ENCODE assay signal across 12 cellular contexts in genomic region chr12:115374480-115375187, GRCh38.
DNase-seq lines count a peak whose midpoint lies in the region; ATAC-seq and TF ChIP-seq lines count a peak whose summit lies in the region.
"Had no signal": no experiment of that assay in that cellular context is flagged by ENCODE, and none has a peak within 500 bp of the region (broad histone marks: within the 10 kb centered on the region; RNA-seq: fewer than 3 reads in every experiment).

No MANE protein-coding gene starts in this region.

- H3K4me1 ChIP-seq in H9 (ENCODE audit: insufficient read depth, low read length) (no peaks in the 10 kb centered on the region), GM23338 (ENCODE audit: insufficient read depth) (no peaks in the 10 kb centered on the region)
- H3K4me1 ChIP-seq: psoas muscle had no signal

- H3K4me2 ChIP-seq in H9 (ENCODE audit: insufficient read depth, insufficient read length, low read length) (no peak overlapping the region), GM23338 (no peak overlapping the region)

- no peak overlapping the region for H3K4me3 Mint-ChIP-seq in T-helper 1 cell treated with Interleukin-12 subunit alpha and Interleukin-12 subunit beta and Interleukin-4 antibody, amounts not matched to agents 30 μg/mL and 1 μg/mL, for 36 hours
- no peak overlapping the region for H3K4me3 Mint-ChIP-seq in stimulated activated naive CD8-positive, alpha-beta T cell treated with anti-CD3 and anti-CD28 coated beads, Interleukin-15, Interleukin-2, amounts not matched to agents 100 ng/mL and 50 ng/mL, for 24 hours
- H3K4me3 Mint-ChIP-seq in H9 (no peak overlapping the region), GM23338 (no peak overlapping the region)

- no peak overlapping the region for H2BK15ac ChIP-seq in H9 (ENCODE audit: low read depth, low read length)

- H3K9ac ChIP-seq in H9 (ENCODE audit: extremely low read depth, insufficient read length, low read length) = no peak overlapping the region

- no peak overlapping the region for H3K18ac ChIP-seq in H9 (ENCODE audit: insufficient read length, low read depth, low read length)

- no peak overlapping the region for H3T11ph ChIP-seq in H9 (ENCODE audit: low read length)

- no peak overlapping the region for H4K91ac ChIP-seq in H9 (ENCODE audit: insufficient read length, low read depth, low read length)

- no peak overlapping the region for H4K5ac ChIP-seq in H9 (ENCODE audit: insufficient read length, low read depth, low read length)

- H3K9me2 ChIP-seq in GM23338 (ENCODE audit: insufficient read depth) = peaks cover 4% of the 10 kb centered on the region; the same call in 1 of the 2 replicates

- H3K4ac ChIP-seq in H9 (ENCODE audit: low read depth, low read length) = no peak overlapping the region

- no peaks in the 10 kb centered on the region for H3K36me3 Mint-ChIP-seq in T-helper 1 cell treated with Interleukin-12 subunit alpha and Interleukin-12 subunit beta and Interleukin-4 antibody, amounts not matched to agents 30 μg/mL and 1 μg/mL, for 36 hours (ENCODE audit: low read depth)
- no peaks in the 10 kb centered on the region for H3K36me3 Mint-ChIP-seq in stimulated activated naive CD8-positive, alpha-beta T cell treated with anti-CD3 and anti-CD28 coated beads, Interleukin-15, Interleukin-2, amounts not matched to agents 100 ng/mL and 50 ng/mL, for 24 hours (ENCODE audit: low read depth)
- H3K36me3 Mint-ChIP-seq in H9 (ENCODE audit: insufficient read depth in 1 of 3, low read depth in 3 of 3) = no peaks in the 10 kb centered on the region
- no peaks in the 10 kb centered on the region for H3K36me3 Mint-ChIP-seq in GM23338 (ENCODE audit: low read depth)

- H3K56ac ChIP-seq in H9 (ENCODE audit: insufficient read length, low read depth, low read length) = no peak overlapping the region

- H2BK20ac ChIP-seq in H9 (ENCODE audit: low read depth, low read length, poor library complexity, severe bottlenecking) = no peak overlapping the region

- H3K9me3 Mint-ChIP-seq in T-helper 1 cell treated with Interleukin-12 subunit alpha and Interleukin-12 subunit beta and Interleukin-4 antibody, amounts not matched to agents 30 μg/mL and 1 μg/mL, for 36 hours = peaks cover 40% of the 10 kb centered on the region
- H3K9me3 Mint-ChIP-seq in stimulated activated naive CD8-positive, alpha-beta T cell treated with anti-CD3 and anti-CD28 coated beads, Interleukin-15, Interleukin-2, amounts not matched to agents 100 ng/mL and 50 ng/mL, for 24 hours = peaks cover 16% of the 10 kb centered on the region
- H3K9me3 Mint-ChIP-seq in H9 (peaks cover 0 to 3% of the 10 kb centered on the region in 2 experiments; a peak in 2 of 5 replicates), GM23338 (peaks cover 2% of the 10 kb centered on the region; the same call in 1 of the 3 replicates)

- no peak overlapping the region for H3K4me3 ChIP-seq in GM23338
- H3K4me3 ChIP-seq: psoas muscle had no signal

- no peak overlapping the region; the same call in 1 of the 2 replicates for H3K14ac ChIP-seq in H9 (ENCODE audit: insufficient read depth, low read length)

- no peak overlapping the region for H2AK5ac ChIP-seq in H9 (ENCODE audit: insufficient read length, low read length)

- DNase-seq in T-helper 1 cell (no peak), astrocyte of the hippocampus (ENCODE audit: low read depth, low spot score) (peak; percentile 34), H9 (no peak), GM23338 (ENCODE audit: low spot score) (no peak), middle frontal gyrus (ENCODE audit: extremely low spot score, low spot score) (no peak)
- DNase-seq: Kasumi-1, kidney, NCI-H748 treated with DMSO at 0.1 percent for 48 hours, psoas muscle had no signal

- H3F3A ChIP-seq in GM23338 (replicated peaks; ENCODE audit: low read depth) = no peaks in the 10 kb centered on the region

- H3K27ac ChIP-seq in H9 (ENCODE audit: insufficient read length, low read depth, low read length) = no peak overlapping the region
- no peak overlapping the region for H3K27ac ChIP-seq in GM23338 (ENCODE audit: low read depth)
- H3K27ac ChIP-seq: psoas muscle had no signal

- no peak overlapping the region for H2BK5ac ChIP-seq in H9 (ENCODE audit: insufficient read length, low read length)

- no peak for TF ChIP-seq CTCF in H9 (conservative IDR thresholded peaks at IDR 0.05)
- TF ChIP-seq CTCF in GM23338 (conservative IDR thresholded peaks at IDR 0.05; ENCODE audit: low read depth in 2 of 2) = no peak

- H3K4me1 Mint-ChIP-seq in T-helper 1 cell treated with Interleukin-12 subunit alpha and Interleukin-12 subunit beta and Interleukin-4 antibody, amounts not matched to agents 30 μg/mL and 1 μg/mL, for 36 hours (ENCODE audit: low read depth) = peaks cover 8% of the 10 kb centered on the region
- H3K4me1 Mint-ChIP-seq in stimulated activated naive CD8-positive, alpha-beta T cell treated with anti-CD3 and anti-CD28 coated beads, Interleukin-15, Interleukin-2, amounts not matched to agents 100 ng/mL and 50 ng/mL, for 24 hours (ENCODE audit: low read depth) = peaks cover 12% of the 10 kb centered on the region
- H3K4me1 Mint-ChIP-seq in H9 (peaks cover 5 to 11% of the 10 kb centered on the region in 2 experiments; a peak in 3 of 4 replicates), GM23338 (peaks cover 8% of the 10 kb centered on the region)

- no peak overlapping the region for H3K23ac ChIP-seq in H9 (ENCODE audit: insufficient read length, low read depth, low read length)

- H3K27me3 Mint-ChIP-seq in T-helper 1 cell treated with Interleukin-12 subunit alpha and Interleukin-12 subunit beta and Interleukin-4 antibody, amounts not matched to agents 30 μg/mL and 1 μg/mL, for 36 hours (ENCODE audit: low read depth) = no peaks in the 10 kb centered on the region
- H3K27me3 Mint-ChIP-seq in stimulated activated naive CD8-positive, alpha-beta T cell treated with anti-CD3 and anti-CD28 coated beads, Interleukin-15, Interleukin-2, amounts not matched to agents 100 ng/mL and 50 ng/mL, for 24 hours = no peaks in the 10 kb centered on the region
- H3K27me3 Mint-ChIP-seq in H9 (ENCODE audit: low read depth) (peaks cover 7% of the 10 kb centered on the region; the same call in 1 of the 2 replicates), GM23338 (ENCODE audit: insufficient read depth, low read depth, poor library complexity) (peaks cover 2% of the 10 kb centered on the region)

- H3K9me3 ChIP-seq in H9 (ENCODE audit: control insufficient read depth, low read depth, low read length) = no peaks in the 10 kb centered on the region
- H3K9me3 ChIP-seq: psoas muscle had no signal

- H3K23me2 ChIP-seq in H9 (ENCODE audit: insufficient read length, low read depth, low read length, poor library complexity, severe bottlenecking) = no peaks in the 10 kb centered on the region

- no peak overlapping the region for H2BK12ac ChIP-seq in H9 (ENCODE audit: insufficient read length, low read depth, low read length)

- H4K20me1 ChIP-seq in H9 (ENCODE audit: control insufficient read depth, insufficient read depth, insufficient read length) = no peaks in the 10 kb centered on the region
- no peaks in the 10 kb centered on the region for H4K20me1 ChIP-seq in GM23338 (replicated peaks; ENCODE audit: insufficient read depth)

- ATAC-seq in HG02943 (IDR thresholded peaks at IDR 0.05; ENCODE audit: low read depth, unreplicated experiment) = peak; percentile 10
- ATAC-seq in GM23338 = no peak

- H3K79me2 ChIP-seq in H9 (ENCODE audit: insufficient read depth, low read length) = no peaks in the 10 kb centered on the region
- H3K79me2 ChIP-seq in GM23338 (replicated peaks; ENCODE audit: insufficient read depth) = no peaks in the 10 kb centered on the region

- no peaks in the 10 kb centered on the region for H3K36me3 ChIP-seq in GM23338 (ENCODE audit: insufficient read depth)

- H3K27me3 ChIP-seq in H9 (ENCODE audit: insufficient read depth, low read length) (no peaks in the 10 kb centered on the region), GM23338 (ENCODE audit: insufficient read depth) (no peaks in the 10 kb centered on the region)

- WGBS in H9 (ENCODE audit: extremely low coverage, insufficient read length, low lambda C conversion rate) = no CpG with 5 or more reads among the region's 4 CpGs

- H4K8ac ChIP-seq in H9 (replicated peaks; ENCODE audit: insufficient read length, low read depth, low read length) = no peak overlapping the region

- H3K27ac Mint-ChIP-seq in T-helper 1 cell treated with Interleukin-12 subunit alpha and Interleukin-12 subunit beta and Interleukin-4 antibody, amounts not matched to agents 30 μg/mL and 1 μg/mL, for 36 hours = peak overlapping the region; percentile 38
- peak overlapping the region; percentile 36 for H3K27ac Mint-ChIP-seq in stimulated activated naive CD8-positive, alpha-beta T cell treated with anti-CD3 and anti-CD28 coated beads, Interleukin-15, Interleukin-2, amounts not matched to agents 100 ng/mL and 50 ng/mL, for 24 hours
- H3K27ac Mint-ChIP-seq in H9 (no peak overlapping the region), GM23338 (no peak overlapping the region)

- H2AFZ ChIP-seq in H9 (ENCODE audit: low read length) (no peak overlapping the region), GM23338 (no peak overlapping the region; the same call in 1 of the 2 replicates)

- no peaks in the 10 kb centered on the region for H3K79me1 ChIP-seq in H9 (ENCODE audit: insufficient read depth, low read depth, low read length, poor library complexity, severe bottlenecking)

- no peak overlapping the region for H2BK120ac ChIP-seq in H9 (ENCODE audit: low read depth, low read length, poor library complexity, severe bottlenecking)

Comparison
In these comparisons a context has a peak if more than half of its experiments do, and no peak if none do; other contexts are left out.
1. H3K27ac Mint-ChIP-seq: peak in T-helper 1 cell treated with Interleukin-12 subunit alpha and Interleukin-12 subunit beta and Interleukin-4 antibody, amounts not matched to agents 30 μg/mL and 1 μg/mL, for 36 hours (single experiment) and stimulated activated naive CD8-positive, alpha-beta T cell treated with anti-CD3 and anti-CD28 coated beads, Interleukin-15, Interleukin-2, amounts not matched to agents 100 ng/mL and 50 ng/mL, for 24 hours (single experiment); none in H9 (0 of 3) and GM23338 (single experiment).